ENCODE assay signal across 15 cellular contexts in the genomic region with DNA sequence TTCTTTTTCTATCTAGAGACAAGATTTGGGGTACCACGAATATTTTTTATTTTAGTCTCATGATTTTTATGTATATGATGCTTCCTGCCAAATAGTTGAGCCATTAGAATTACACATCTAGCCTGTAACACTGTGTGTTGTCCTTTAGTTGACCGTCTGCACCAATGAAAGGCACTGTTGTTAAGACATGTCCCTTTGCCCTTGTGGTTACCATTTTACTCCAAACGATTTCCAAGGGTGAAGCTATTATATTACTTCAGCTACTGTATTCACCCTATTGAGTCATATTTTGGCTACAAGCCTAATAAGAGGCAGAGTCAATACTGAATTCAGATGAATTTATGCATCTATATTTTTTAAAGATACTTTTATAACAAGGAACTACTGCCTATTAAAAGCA.
DNase-seq lines count a peak whose midpoint lies in the region; ATAC-seq and TF ChIP-seq lines count a peak whose summit lies in the region.
"Had no signal": no experiment of that assay in that cellular context is flagged by ENCODE, and none has a peak within 500 bp of the region (broad histone marks: within the 10 kb centered on the region; RNA-seq: fewer than 3 reads in every experiment).

No MANE protein-coding gene starts in this region.

- H3K27me3 ChIP-seq in RWPE2 (ENCODE audit: insufficient read depth, poor library complexity, severe bottlenecking) (peaks cover 4% of the 10 kb centered on the region), fibroblast of lung (ENCODE audit: control insufficient read depth, insufficient read depth, low read length) (no peaks in the 10 kb centered on the region)
- H3K27me3 ChIP-seq: hepatocyte had no signal

- H3K9me3 ChIP-seq in HEK293 (ENCODE audit: control insufficient read depth, insufficient read depth, low read depth, low read length): no peaks in the 10 kb centered on the region
- peaks cover 6% of the 10 kb centered on the region for H3K9me3 ChIP-seq in RWPE2 (ENCODE audit: severe bottlenecking)
- H3K9me3 ChIP-seq in fibroblast of lung (ENCODE audit: control insufficient read depth, insufficient read depth, low read depth, low read length): no peaks in the 10 kb centered on the region

- H3K4me3 ChIP-seq in HEK293 (ENCODE audit: low read depth, low read length) (no peak overlapping the region), RWPE2 (ENCODE audit: severe bottlenecking) (no peak overlapping the region), fibroblast of lung (replicated peaks in 1 of 4; ENCODE audit: control extremely low read depth in 1 of 4, insufficient read depth in 1 of 4, low read depth in 3 of 4, low read length in 4 of 4) (no peak overlapping the region)
- H3K4me3 ChIP-seq: hepatocyte had no signal

- no peak overlapping the region for H3K9ac ChIP-seq in fibroblast of lung (ENCODE audit: insufficient read depth, low read length)

- CTCF ChIA-PET in HEK293 (lab: Yijun Ruan, JAX): interaction anchor here (0.7 kb wide), 1 partner anchor 43 kb away, joined by 3 read pairs; no protein-coding TSS in a partner anchor

- H3K36me3 ChIP-seq in HEK293 (ENCODE audit: control insufficient read depth in 2 of 2, insufficient read depth in 1 of 2, low read length in 2 of 2) (no peaks in the 10 kb centered on the region), RWPE2 (ENCODE audit: low read depth) (no peaks in the 10 kb centered on the region), fibroblast of lung (ENCODE audit: control insufficient read depth, insufficient read depth, low read length) (no peaks in the 10 kb centered on the region)

- H3K4me1 ChIP-seq in HEK293 (ENCODE audit: control insufficient read depth, insufficient read depth, low read length) (no peaks in the 10 kb centered on the region), RWPE2 (ENCODE audit: insufficient read depth, poor library complexity, severe bottlenecking) (peaks cover 17% of the 10 kb centered on the region), fibroblast of lung (ENCODE audit: control insufficient read depth, extremely low read depth, insufficient read depth, low read length) (no peaks in the 10 kb centered on the region)

- TF ChIP-seq CTCF in HEK293 (tag by site-specific recombination; IDR thresholded peaks at IDR 0.05): no peak
- no peak for TF ChIP-seq CTCF in RWPE2 (IDR thresholded peaks at IDR 0.05; ENCODE audit: poor library complexity, severe bottlenecking)
- TF ChIP-seq CTCF in fibroblast of lung (conservative IDR thresholded peaks at IDR 0.05 in 1 of 2, IDR thresholded peaks at IDR 0.05 in 1 of 2; ENCODE audit: low read depth in 1 of 2, low read length in 2 of 2): no peak

- H3K79me2 ChIP-seq in fibroblast of lung (ENCODE audit: control insufficient read depth, insufficient read depth, low read length): no peaks in the 10 kb centered on the region
- H3K79me2 ChIP-seq: hepatocyte had no signal

- POLR2A ChIA-PET in HEK293 (lab: Yijun Ruan, JAX): interaction anchor here (0.5 kb wide), 1 partner anchor 489 kb away, joined by 4 read pairs; no protein-coding TSS in a partner anchor

- no peak overlapping the region for H3K4me2 ChIP-seq in fibroblast of lung (ENCODE audit: extremely low read depth, insufficient read depth, low read length)
- H3K4me2 ChIP-seq: hepatocyte had no signal

- H3K27ac ChIP-seq in HEK293 (ENCODE audit: extremely low read depth, low read depth, low read length) (no peak overlapping the region), RWPE2 (ENCODE audit: poor library complexity, severe bottlenecking) (no peak overlapping the region), fibroblast of lung (ENCODE audit: insufficient read depth, low read length) (no peak overlapping the region)
- H3K27ac ChIP-seq: hepatocyte had no signal

- DNase-seq in A172 (ENCODE audit: low spot score) (peak; percentile 40), RWPE2 (ENCODE audit: low spot score) (no peak), fibroblast of lung (ENCODE audit: low read depth in 2 of 2) (peak; percentile 59 to 93), T-helper 2 cell (no peak), UCSD-AML1 (lab: John Stamatoyannopoulos, UW; ENCODE audit: unreplicated experiment) (no peak)
- DNase-seq: activated gamma-delta T cell treated with Interleukin-2 at 50 U/mL for 16 hours; DMS153; NCI-H774; stimulated activated CD4-positive, alpha-beta T cell treated with anti-CD3 and anti-CD28 coated beads, Interleukin-12 subunit alpha, Interleukin-12 subunit beta, amount 100 ng/mL, for 4 hours had no signal

- no peak overlapping the region for H2AFZ ChIP-seq in fibroblast of lung (ENCODE audit: low read length)
- H2AFZ ChIP-seq: hepatocyte had no signal

- no peaks in the 10 kb centered on the region for H4K20me1 ChIP-seq in fibroblast of lung (ENCODE audit: control insufficient read depth, extremely low read depth, insufficient read depth, low read length)

- ATAC-seq in RWPE2 (ENCODE audit: low read depth) (peak; percentile 95), GM21576 (IDR thresholded peaks at IDR 0.05; ENCODE audit: unreplicated experiment) (no peak)
- no peak for ATAC-seq in activated CD4-positive, CD25-positive, alpha-beta regulatory T cell treated with anti-CD3 and anti-CD28 coated beads, Interleukin-2, amount 50 U/mL, for 24 hours
- ATAC-seq: HepG2, left lobe of liver had no signal

TF ChIP-seq in HEK293, 187 proteins besides CTCF, POLR2A, EP300 and RAD21:
- TF ChIP-seq OSR2 (tag by site-specific recombination; IDR thresholded peaks at IDR 0.05): peak; percentile 17; the same call in 1 of the 2 replicates
- no peak for TF ChIP-seq KLF7 (tag by site-specific recombination; IDR thresholded peaks at IDR 0.05; ENCODE audit: borderline replicate concordance)
- TF ChIP-seq ZNF16 (tag by site-specific recombination; IDR thresholded peaks at IDR 0.05; ENCODE audit: low read depth): no peak
- peak; percentile 57; the same call in 1 of the 2 replicates for TF ChIP-seq ZNF350 (tag by site-specific recombination; IDR thresholded peaks at IDR 0.05)
- TF ChIP-seq, protein P1, sequence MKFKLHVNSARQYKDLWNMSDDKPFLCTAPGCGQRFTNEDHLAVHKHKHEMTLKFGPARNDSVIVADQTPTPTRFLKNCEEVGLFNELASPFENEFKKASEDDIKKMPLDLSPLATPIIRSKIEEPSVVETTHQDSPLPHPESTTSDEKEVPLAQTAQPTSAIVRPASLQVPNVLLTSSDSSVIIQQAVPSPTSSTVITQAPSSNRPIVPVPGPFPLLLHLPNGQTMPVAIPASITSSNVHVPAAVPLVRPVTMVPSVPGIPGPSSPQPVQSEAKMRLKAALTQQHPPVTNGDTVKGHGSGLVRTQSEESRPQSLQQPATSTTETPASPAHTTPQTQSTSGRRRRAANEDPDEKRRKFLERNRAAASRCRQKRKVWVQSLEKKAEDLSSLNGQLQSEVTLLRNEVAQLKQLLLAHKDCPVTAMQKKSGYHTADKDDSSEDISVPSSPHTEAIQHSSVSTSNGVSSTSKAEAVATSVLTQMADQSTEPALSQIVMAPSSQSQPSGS (tag by site-specific recombination; IDR thresholded peaks at IDR 0.05; ENCODE audit: low read depth): no peak
- TF ChIP-seq SCRT1 (tag by site-specific recombination; IDR thresholded peaks at IDR 0.05; ENCODE audit: borderline replicate concordance): no peak

Comparison
In these comparisons a context has a peak if more than half of its experiments do, and no peak if none do; other contexts are left out.
1. DNase-seq: peak in A172 (single experiment) and fibroblast of lung (2 of 2); none in RWPE2 (single experiment), T-helper 2 cell (0 of 5) and UCSD-AML1 (single experiment).